1 cellular context compared by ENCODE assay signal in genomic region chr3:195271859-195272243, GRCh38.
A peak's percentile ranks its signal among the peaks of the same experiment; 100 is the strongest.
TF ChIP-seq lines count a peak whose summit lies in the region.

No MANE protein-coding gene starts in this region.

TF ChIP-seq in HepG2, 621 proteins besides CTCF, POLR2A, EP300 and RAD21 (continued from another document and continues in another):
- TF ChIP-seq ZNF18 (CRISPR knock-in tag; IDR thresholded peaks at IDR 0.05; ENCODE audit: insufficient replicate concordance) (peak; percentile 5), IKZF5 (CRISPR knock-in tag; IDR thresholded peaks at IDR 0.05) (no peak), ZNF577 (CRISPR knock-in tag; IDR thresholded peaks at IDR 0.05; ENCODE audit: borderline replicate concordance, low read depth) (no peak), GATAD2A (CRISPR knock-in tag; IDR thresholded peaks at IDR 0.05) (peak; percentile 39; the same call in 1 of the 2 replicates), TAF15 (IDR thresholded peaks at IDR 0.05; ENCODE audit: low read depth, low read length, poor library complexity, severe bottlenecking) (no peak), ZNF276 (CRISPR knock-in tag; IDR thresholded peaks at IDR 0.05; ENCODE audit: low read depth) (no peak), MED13 (CRISPR knock-in tag; IDR thresholded peaks at IDR 0.05) (no peak), BCL6 (CRISPR knock-in tag; IDR thresholded peaks at IDR 0.05) (peak; percentile 38; the same call in 1 of the 2 replicates), KAT8 (CRISPR knock-in tag; IDR thresholded peaks at IDR 0.05) (no peak), ZNF20 (CRISPR knock-in tag; IDR thresholded peaks at IDR 0.05) (no peak), REXO4 (CRISPR knock-in tag; IDR thresholded peaks at IDR 0.05; ENCODE audit: borderline replicate concordance) (no peak), ZNF790 (CRISPR knock-in tag; IDR thresholded peaks at IDR 0.05; ENCODE audit: borderline replicate concordance) (no peak), ZNF800 (CRISPR knock-in tag; IDR thresholded peaks at IDR 0.05) (no peak), IRF1 (CRISPR knock-in tag; IDR thresholded peaks at IDR 0.05; ENCODE audit: low read depth) (no peak), RNF219 (CRISPR knock-in tag; IDR thresholded peaks at IDR 0.05) (no peak), ZNF775 (CRISPR knock-in tag; IDR thresholded peaks at IDR 0.05; ENCODE audit: borderline replicate concordance) (no peak), TBL1XR1 (IDR thresholded peaks at IDR 0.05; ENCODE audit: borderline replicate concordance, low read length, partially characterized antibody) (no peak), MLXIP (CRISPR knock-in tag; IDR thresholded peaks at IDR 0.05; ENCODE audit: borderline replicate concordance) (no peak), FOXA3 (CRISPR knock-in tag; IDR thresholded peaks at IDR 0.05) (peak; percentile 11), KDM5A (IDR thresholded peaks at IDR 0.05; ENCODE audit: borderline replicate concordance, low read length) (no peak), HNRNPH1 (optimal IDR thresholded peaks at IDR 0.05; ENCODE audit: low read depth, low read length) (no peak), MLX (CRISPR knock-in tag; IDR thresholded peaks at IDR 0.05) (peak; percentile 2), GLMP (CRISPR knock-in tag; IDR thresholded peaks at IDR 0.05; ENCODE audit: borderline replicate concordance) (no peak), DRAP1 (CRISPR knock-in tag; IDR thresholded peaks at IDR 0.05) (0 out of 2 replicates have a peak, but pooled peaks have one; percentile 16), ZNF781 (CRISPR knock-in tag; IDR thresholded peaks at IDR 0.05; ENCODE audit: borderline replicate concordance, not compliant biosample characterization) (peak; percentile 16), ZNF660 (CRISPR knock-in tag; IDR thresholded peaks at IDR 0.05; ENCODE audit: borderline replicate concordance, low read depth) (no peak), TCF12 (IDR thresholded peaks at IDR 0.05) (no peak), TCF12 (CRISPR knock-in tag; IDR thresholded peaks at IDR 0.05) (no peak), ZFP41 (CRISPR knock-in tag; IDR thresholded peaks at IDR 0.05; ENCODE audit: borderline replicate concordance) (no peak), ZNF550 (CRISPR knock-in tag; IDR thresholded peaks at IDR 0.05; ENCODE audit: borderline replicate concordance) (no peak), PITX1 (CRISPR knock-in tag; IDR thresholded peaks at IDR 0.05) (0 out of 2 replicates have a peak, but pooled peaks have one; percentile 9), ZNF770 (CRISPR knock-in tag; IDR thresholded peaks at IDR 0.05) (0 out of 2 replicates have a peak, but pooled peaks have one; percentile 53), ZNF549 (CRISPR knock-in tag; IDR thresholded peaks at IDR 0.05) (no peak), ZBTB10 (CRISPR knock-in tag; IDR thresholded peaks at IDR 0.05; ENCODE audit: borderline replicate concordance) (no peak), MIER3 (CRISPR knock-in tag; IDR thresholded peaks at IDR 0.05; ENCODE audit: borderline replicate concordance) (no peak), PBX2 (CRISPR knock-in tag; IDR thresholded peaks at IDR 0.05) (no peak)
